Comparison of ENCODE assay signal across 15 cellular contexts in genomic region chr2:54677476-54678265, GRCh38. TPM values are rescaled to one million over a fixed set of nuclear protein-coding genes. Genes with fewer than 3 reads are reported as not detected.
DNase-seq lines count a peak whose midpoint lies in the region; ATAC-seq, FAIRE-seq and TF ChIP-seq lines count a peak whose summit lies in the region.
"Had no signal": no experiment of that assay in that cellular context is flagged by ENCODE, and none has a peak within 500 bp of the region (broad histone marks: within the 10 kb centered on the region; RNA-seq: fewer than 3 reads in every experiment).

No MANE protein-coding gene starts in this region.

- H3K4me3 ChIP-seq in GM06990 (replicated peaks; ENCODE audit: low read depth, low read length) (no peak overlapping the region), GM12878 (no peak overlapping the region), tibial artery (no peak overlapping the region)

- H3K36me3 ChIP-seq in GM06990 (ENCODE audit: control insufficient read depth, insufficient read depth, low read length) = no peaks in the 10 kb centered on the region
- H3K36me3 ChIP-seq in GM12878 (ENCODE audit: control insufficient read depth in 2 of 2, insufficient read depth in 2 of 2, low read length in 1 of 2) = no peaks in the 10 kb centered on the region
- no peaks in the 10 kb centered on the region for H3K36me3 ChIP-seq in tibial artery

- peaks cover 4% of the 10 kb centered on the region; the same call in 2 of the 3 replicates for H3K9me3 ChIP-seq in GM12878 (replicated peaks; ENCODE audit: control insufficient read depth, insufficient read depth, low read length)
- no peaks in the 10 kb centered on the region for H3K9me3 ChIP-seq in tibial artery

- in situ Hi-C loops in GM12878 (cut with MboI) = no loop called here

- SMC1A ChIA-PET in GM12878 (lab: Charles Lee; ENCODE audit: uncharacterized antibody, unreplicated experiment) = interaction anchor here (0.8 to 7.9 kb wide), 13 partner anchors 9 to 336 kb away, joined by 3 to 50 read pairs (median 8); no protein-coding TSS in a partner anchor

- CTCF ChIA-PET in GM12878 (lab: Yijun Ruan, JAX) = interaction anchor here (0.5 to 6.2 kb wide), 9 partner anchors 8 to 571 kb away, joined by 3 to 47 read pairs (median 4); partner anchors contain the start of gene EML6

- peaks cover 0 to 6% of the 10 kb centered on the region in 2 donors for H3K27me3 Mint-ChIP-seq in stimulated activated naive B cell treated with anti-CD40 and anti-IgM and Interleukin-4, amounts not matched to agents 10 μg/mL and 1 μg/mL and 100 μg/mL, for 72 hours
- no peaks in the 10 kb centered on the region for H3K27me3 Mint-ChIP-seq in osteocyte (ENCODE audit: unreplicated experiment)

- no peak overlapping the region for H3K9ac ChIP-seq in GM12878 (ENCODE audit: control insufficient read depth, insufficient read depth, low read length)

- no peak overlapping the region for H3K4me2 ChIP-seq in GM12878 (ENCODE audit: control insufficient read depth, insufficient read depth)

- DNase-seq in GM06990 (ENCODE audit: extremely low read depth, insufficient read length) (peak; percentile 44), GM12878 (ENCODE audit: low read depth, low spot score) (no peak), osteocyte (ENCODE audit: extremely low spot score, unreplicated experiment) (no peak), tibial artery (no peak), 8988T (no peak)
- no peak for DNase-seq in stimulated activated naive B cell treated with anti-CD40 and anti-IgM and Interleukin-4, amounts not matched to agents 10 μg/mL and 1 μg/mL and 100 μg/mL, for 72 hours
- DNase-seq: Kasumi-1, NCI-H1105 treated with DMSO at 0.1 percent for 48 hours, NCI-H187, NCI-H226, NCI-H524 treated with DMSO at 0.1 percent for 48 hours, SHP77 had no signal

- H3K27ac Mint-ChIP-seq in stimulated activated naive B cell treated with anti-CD40 and anti-IgM and Interleukin-4, amounts not matched to agents 10 μg/mL and 1 μg/mL and 100 μg/mL, for 72 hours = peak overlapping the region; percentile 49
- H3K27ac Mint-ChIP-seq in osteocyte (ENCODE audit: unreplicated experiment) = no peak overlapping the region

- H3K27me3 ChIP-seq in GM06990 (replicated peaks; ENCODE audit: control insufficient read depth, insufficient read depth, low read length) (no peaks in the 10 kb centered on the region), GM12878 (replicated peaks in 1 of 2; ENCODE audit: control insufficient read depth in 2 of 2, insufficient read depth in 2 of 2, low read length in 1 of 2) (no peaks in the 10 kb centered on the region), tibial artery (no peaks in the 10 kb centered on the region)

- peak; percentile 27 for ATAC-seq in HG03442 (IDR thresholded peaks at IDR 0.05; ENCODE audit: unreplicated experiment)
- ATAC-seq in GM12878 = peak; percentile 27
- ATAC-seq in stimulated activated naive B cell treated with anti-CD40 and anti-IgM and Interleukin-4, amounts not matched to agents 10 μg/mL and 1 μg/mL and 100 μg/mL, for 72 hours (replicated peaks) = peak in 1 of 2 donors; percentile 11

- H3K79me2 ChIP-seq in GM12878 (ENCODE audit: control insufficient read depth, insufficient read depth, low read length) = no peaks in the 10 kb centered on the region

- no peaks in the 10 kb centered on the region for H4K20me1 ChIP-seq in GM12878 (ENCODE audit: control insufficient read depth, insufficient read depth)

- no peak for TF ChIP-seq CTCF in GM06990 (IDR thresholded peaks at IDR 0.05; ENCODE audit: insufficient read depth, low read length, poor library complexity, severe bottlenecking)
- TF ChIP-seq CTCF in GM12878 (IDR thresholded peaks at IDR 0.05 in 2 of 3, conservative IDR thresholded peaks at IDR 0.05 in 1 of 3; ENCODE audit: control insufficient read depth in 2 of 3, extremely low read depth in 1 of 3, insufficient read depth in 1 of 3, low read depth in 3 of 3, low read length in 3 of 3) = no peak
- TF ChIP-seq CTCF in osteocyte (IDR thresholded peaks at IDR 0.05) = no peak
- no peak for TF ChIP-seq CTCF in tibial artery (IDR thresholded peaks at IDR 0.05)

- peaks cover 41% of the 10 kb centered on the region for H3K4me1 ChIP-seq in GM12878 (ENCODE audit: control insufficient read depth, insufficient read depth, low read length)
- peaks cover 0 to 13% (median 4%) of the 10 kb centered on the region in 4 donors for H3K4me1 ChIP-seq in tibial artery

- intact Hi-C loops in GM12878 (cut with micrococcal nuclease; ENCODE audit: unreplicated experiment) = loop anchor here (2.0 kb wide), 1 partner anchor 107 kb away; no protein-coding TSS in a partner anchor
- intact Hi-C loops in tibial artery (cut with DNase I; ENCODE audit: low total_unique reads) = no loop called here

- 80% methylated on average over 6 of the region's 6 CpGs for WGBS in GM12878 (ENCODE audit: insufficient coverage, insufficient replicate concordance, low lambda C conversion rate, missing lambda C conversion rate)

- peaks cover 1 to 15% of the 10 kb centered on the region in 2 donors for H3K36me3 Mint-ChIP-seq in stimulated activated naive B cell treated with anti-CD40 and anti-IgM and Interleukin-4, amounts not matched to agents 10 μg/mL and 1 μg/mL and 100 μg/mL, for 72 hours
- H3K36me3 Mint-ChIP-seq in osteocyte (ENCODE audit: unreplicated experiment) = peaks cover 2% of the 10 kb centered on the region

- TF ChIP-seq POLR2A in GM12878 (IDR thresholded peaks at IDR 0.05; ENCODE audit: low read depth, low read length) = no peak

- H3K27ac ChIP-seq in GM12878 (ENCODE audit: control insufficient read depth, insufficient read depth) (no peak overlapping the region), tibial artery (no peak overlapping the region)
- H3K27ac ChIP-seq: C4-2B had no signal

- POLR2A ChIA-PET in GM12878 (lab: Charles Lee) = interaction anchor here (0.6 to 2.4 kb wide), 6 partner anchors 12 to 585 kb away, joined by 3 to 7 read pairs (median 4); no protein-coding TSS in a partner anchor

- TSS peak; percentile 40 for BruUV-seq in GM12878 (replicated peaks; lab: Mats Ljungman, UMichigan)

- no peak overlapping the region for H2AFZ ChIP-seq in GM12878 (ENCODE audit: control insufficient read depth, low read depth, low read length)

- no peak for FAIRE-seq in GM12878 (lab: Jason Lieb, UNC)
- FAIRE-seq: RCC 7860 had no signal

- H3K9me3 Mint-ChIP-seq in stimulated activated naive B cell treated with anti-CD40 and anti-IgM and Interleukin-4, amounts not matched to agents 10 μg/mL and 1 μg/mL and 100 μg/mL, for 72 hours = peaks cover 5 to 7% of the 10 kb centered on the region in 2 donors
- no peaks in the 10 kb centered on the region for H3K9me3 Mint-ChIP-seq in osteocyte (ENCODE audit: unreplicated experiment)

- H3K4me1 Mint-ChIP-seq in stimulated activated naive B cell treated with anti-CD40 and anti-IgM and Interleukin-4, amounts not matched to agents 10 μg/mL and 1 μg/mL and 100 μg/mL, for 72 hours = peaks cover 47 to 59% of the 10 kb centered on the region in 2 donors
- H3K4me1 Mint-ChIP-seq in osteocyte (ENCODE audit: unreplicated experiment) = peaks cover 7% of the 10 kb centered on the region

- TF ChIP-seq RAD21 in GM12878 (IDR thresholded peaks at IDR 0.05; ENCODE audit: insufficient read depth, low read depth, low read length) = no peak

- RAD21 ChIA-PET in GM12878 (lab: Charles Lee; ENCODE audit: unreplicated experiment) = interaction anchor here (1.1 to 5.9 kb wide), 10 partner anchors 12 to 154 kb away, joined by 3 to 49 read pairs (median 6); no protein-coding TSS in a partner anchor

- H3K4me3 Mint-ChIP-seq in stimulated activated naive B cell treated with anti-CD40 and anti-IgM and Interleukin-4, amounts not matched to agents 10 μg/mL and 1 μg/mL and 100 μg/mL, for 72 hours = no peak overlapping the region
- H3K4me3 Mint-ChIP-seq in osteocyte (ENCODE audit: unreplicated experiment) = no peak overlapping the region

- peak; percentile 20 to 39; a peak in 2 of 4 replicates for TF ChIP-seq EP300 in GM12878 (IDR thresholded peaks at IDR 0.05; ENCODE audit: borderline replicate concordance in 1 of 2, control insufficient read depth in 1 of 2, low read depth in 2 of 2, low read length in 2 of 2)

TF ChIP-seq in GM12878, 131 proteins besides CTCF, POLR2A, EP300 and RAD21 (continues in another document):
- peak; percentile 19; the same call in 1 of the 2 replicates for TF ChIP-seq CREM (IDR thresholded peaks at IDR 0.05; ENCODE audit: low read depth)
- TF ChIP-seq TCF7 (IDR thresholded peaks at IDR 0.05; ENCODE audit: borderline replicate concordance) = no peak
- TF ChIP-seq NKRF (conservative IDR thresholded peaks at IDR 0.05) = no peak
- TF ChIP-seq MTA3 (IDR thresholded peaks at IDR 0.05; ENCODE audit: borderline replicate concordance, low read length) = no peak

RNA-seq across cellular contexts. Expression of gene EML6, which starts 45.8 kb away (rescaled TPM):
- total RNA-seq in GM12878 (2013; cell fraction: nucleolus; rRNA removed) = 0.08 and 0.12 TPM in 2 replicates
- total RNA-seq in GM12878 (2014; rRNA removed) (0.11 and 1.1 TPM in 2 replicates), GM12878 (2014; rRNA removed; fragmentation: Illumina TruSeq; extraction: Trizol) (0.09 and 0.18 TPM in 2 replicates), GM12878 (2021) (0.32 and 0.36 TPM in 2 replicates), osteocyte (0.42 and 1.1 TPM in 2 replicates)
- 0.34 TPM for polyA plus RNA-seq in GM12878 (2011; ENCODE audit: low read depth)
- polyA plus RNA-seq in GM12878 (2011; rRNA removed) (0.07 and 0.23 TPM in 2 replicates), GM12878 (2014; fragmentation: Illumina TruSeq; extraction: Trizol) (0.10 and 0.12 TPM in 2 replicates), GM12878 (2014; fragmentation: Nextera tagmentation; extraction: Ambion mirVana) (under 1 TPM; 0.29 to 0.35 TPM), GM12878 (2014; rRNA removed) (0.10 and 0.33 TPM in 2 replicates), GM12878 (2016; fragmentation: Nextera tagmentation; extraction: Ambion mirVana) (under 1 TPM; 0.19 to 0.67 TPM)
- polyA plus RNA-seq in GM12878 (2011; cell fraction: cytosol; rRNA removed) = 0.32 and 0.33 TPM in 2 replicates
- 0.61 and 1.1 TPM in 2 replicates for polyA plus RNA-seq in GM12878 (2011; cell fraction: nucleus; rRNA removed)
- 0.23 and 0.44 TPM in 2 replicates for polyA plus RNA-seq in GM12878 (2012)
- polyA minus RNA-seq in GM12878 (2011; rRNA and poly(A)+ RNA removed) = 0.05 and 0.44 TPM in 2 replicates
- polyA minus RNA-seq in GM12878 (2011; cell fraction: cytosol; rRNA and poly(A)+ RNA removed) = not detected in 2 replicates
- 0.24 and 0.67 TPM in 2 replicates for polyA minus RNA-seq in GM12878 (2011; cell fraction: nucleus; rRNA and poly(A)+ RNA removed)
